Comparison of ENCODE assay signal across 27 cellular contexts in genomic region chr2:207945201-207945600, GRCh38.
"Had no signal": no experiment of that assay in that cellular context is flagged by ENCODE, and none has a peak within 500 bp of the region (broad histone marks: within the 10 kb centered on the region; RNA-seq: fewer than 3 reads in every experiment).

No MANE protein-coding gene starts in this region.

- FAIRE-seq: frontal cortex had no signal

- H3K27me3 ChIP-seq: ascending aorta, breast epithelium, cardiac muscle cell, colonic mucosa had no signal

- H3K9me3 ChIP-seq: ascending aorta, breast epithelium, colonic mucosa had no signal

- H3K4me1 ChIP-seq: ascending aorta, breast epithelium, colonic mucosa had no signal

- H3K27ac ChIP-seq: ascending aorta, breast epithelium, cardiac muscle cell, colonic mucosa, VCaP had no signal

- H3K36me3 ChIP-seq: breast epithelium, cardiac muscle cell, colonic mucosa had no signal

- DNase-seq: activated B cell treated with CpG ODN at 0.5 μM for 24 hours; activated CD4-positive, alpha-beta memory T cell treated with anti-CD3 and anti-CD28 coated beads for 36 hours; activated CD4-positive, alpha-beta T cell treated with anti-CD3 and anti-CD28 coated beads for 48 hours; activated CD8-positive, alpha-beta memory T cell treated with anti-CD3 and anti-CD28 coated beads, Interleukin-2, amount 10 ng/mL, durations not matched to agents 7 days and 5 days; activated CD8-positive, alpha-beta memory T cell treated with anti-CD3 and anti-CD28 coated beads, Interleukin-2, amount 50 U/mL, for 4 hours; activated CD8-positive, alpha-beta T cell treated with anti-CD3 and anti-CD28 coated beads, Interleukin-2, amount 10 ng/mL, durations not matched to agents 7 days and 5 days; activated gamma-delta T cell; activated naive CD4-positive, alpha-beta T cell; activated naive CD4-positive, alpha-beta T cell treated with anti-CD3 and anti-CD28 coated beads, Interleukin-2, amount 10 ng/mL, durations not matched to agents 7 days and 5 days; activated naive CD8-positive, alpha-beta T cell treated with anti-CD3 and anti-CD28 coated beads, Interleukin-2, amount 10 ng/mL, durations not matched to agents 7 days and 5 days; activated T-cell treated with anti-CD3 and anti-CD28 coated beads, Interleukin-2, amount 50 U/mL, for 1 hour; activated T-cell treated with anti-CD3 and anti-CD28 coated beads, Interleukin-2, amount 50 U/mL, for 48 hours; central memory CD4-positive, alpha-beta T cell; cerebellar nuclear complex; colonic mucosa; effector CD8-positive, alpha-beta T cell; foreskin fibroblast; head of caudate nucleus; T-helper 2 cell had no signal

- ATAC-seq: activated CD4-positive, CD25-positive, alpha-beta regulatory T cell treated with anti-CD3 and anti-CD28 coated beads, Interleukin-2, amount 50 U/mL, for 24 hours; activated CD8-positive, alpha-beta memory T cell treated with anti-CD3 and anti-CD28 coated beads, Interleukin-2, amount 10 ng/mL, durations not matched to agents 7 days and 5 days; activated CD8-positive, alpha-beta T cell treated with anti-CD3 and anti-CD28 coated beads, Interleukin-2, amount 10 ng/mL, durations not matched to agents 7 days and 5 days; activated naive CD4-positive, alpha-beta T cell treated with anti-CD3 and anti-CD28 coated beads, Interleukin-2, amount 50 U/mL, for 72 hours; esophagus mucosa had no signal

- H3K4me3 ChIP-seq: ascending aorta, breast epithelium, cardiac muscle cell, colonic mucosa had no signal
